24 cellular contexts compared by ENCODE assay signal in genomic region chr2:8889978-8890377, GRCh38. TPM values are rescaled to one million over a fixed set of nuclear protein-coding genes. Genes with fewer than 3 reads are reported as not detected.
DNase-seq lines count a peak whose midpoint lies in the region; FAIRE-seq and TF ChIP-seq lines count a peak whose summit lies in the region.
"Had no signal": no experiment of that assay in that cellular context is flagged by ENCODE, and none has a peak within 500 bp of the region (broad histone marks: within the 10 kb centered on the region; RNA-seq: fewer than 3 reads in every experiment).

No MANE protein-coding gene starts in this region.

- no peak overlapping the region for H2BK5ac ChIP-seq in mesenchymal stem cell (ENCODE audit: low read depth, low read length, poor library complexity, severe bottlenecking)

- no peak overlapping the region for H3K4me2 ChIP-seq in mesenchymal stem cell (ENCODE audit: low read length, poor library complexity, severe bottlenecking)
- H3K4me2 ChIP-seq: KMS-11 had no signal

- no peak overlapping the region for H2AK5ac ChIP-seq in mesenchymal stem cell (ENCODE audit: low read length, severe bottlenecking)

- H2BK15ac ChIP-seq in mesenchymal stem cell (ENCODE audit: low read depth, poor library complexity, severe bottlenecking), result no peak overlapping the region

- DNase-seq in EH (ENCODE audit: low read depth), result peak; percentile 14
- peak; percentile 35 for DNase-seq in NCI-H2029 (lab: John Stamatoyannopoulos, UW)
- peak; percentile 13 for DNase-seq in bronchial epithelial cell (ENCODE audit: low read depth)
- peak; percentile 16 for DNase-seq in mesenchymal stem cell
- no peak for DNase-seq in mesenteric fat pad (ENCODE audit: low spot score)
- no peak for DNase-seq in SHP77 treated with DMSO at 0.1 percent for 48 hours (lab: John Stamatoyannopoulos, UW)
- DNase-seq in stimulated activated CD4-positive, alpha-beta T cell treated with anti-CD3 and anti-CD28 coated beads, Interleukin-4, amount 100 ng/mL, for 4 hours, result no peak
- no peak for DNase-seq in NCI-H345 treated with DMSO at 0.1 percent for 48 hours (lab: John Stamatoyannopoulos, UW; ENCODE audit: unreplicated experiment)
- DNase-seq: activated CD4-positive, alpha-beta memory T cell treated with anti-CD3 and anti-CD28 coated beads, Interleukin-2, amount 10 ng/mL, durations not matched to agents 7 days and 5 days; activated CD4-positive, CD25-positive, alpha-beta regulatory T cell treated with anti-CD3 and anti-CD28 coated beads, Interleukin-2, amount 50 U/mL, for 72 hours; activated T-cell treated with anti-CD3 and anti-CD28 coated beads for 4 hours; anterior cingulate cortex; central memory CD4-positive, alpha-beta T cell; DMS153; endodermal cell; NCI-H1436; ovary; stimulated activated naive CD8-positive, alpha-beta T cell treated with anti-CD3 and anti-CD28 coated beads, Interleukin-15, amount 100 ng/mL, for 72 hours; T-helper 1 cell; tibial artery had no signal

- H3K36me3 ChIP-seq in bronchial epithelial cell (ENCODE audit: control insufficient read depth, insufficient read depth, low read length), result peaks cover 12% of the 10 kb centered on the region
- H3K36me3 ChIP-seq in mesenchymal stem cell (ENCODE audit: control insufficient read depth in 1 of 2, insufficient read depth in 2 of 2, low read depth in 1 of 2, low read length in 2 of 2), result peaks cover 4 to 14% of the 10 kb centered on the region in 2 experiments
- H3K36me3 ChIP-seq: ovary had no signal

- TF ChIP-seq CTCF in bronchial epithelial cell (IDR thresholded peaks at IDR 0.05; ENCODE audit: insufficient read depth, low read length, severe bottlenecking), result no peak

- no peak overlapping the region for H3K9ac ChIP-seq in mesenchymal stem cell (ENCODE audit: low read length)
- H3K9ac ChIP-seq: BLaER1, KMS-11 had no signal

- H3K9me3 ChIP-seq in mesenchymal stem cell (ENCODE audit: control insufficient read depth, low read length), result no peaks in the 10 kb centered on the region
- H3K9me3 ChIP-seq: ovary, tibial artery had no signal

- 86% methylated on average over 7 of the region's 7 CpGs for WGBS in mesenchymal stem cell

- no peak overlapping the region for H2BK120ac ChIP-seq in mesenchymal stem cell (ENCODE audit: low read depth, low read length)

- no peak overlapping the region for H2BK12ac ChIP-seq in mesenchymal stem cell (ENCODE audit: low read length in 2 of 2)

- H2AFZ ChIP-seq in mesenchymal stem cell (ENCODE audit: low read depth, low read length), result no peak overlapping the region

- H3K23ac ChIP-seq in mesenchymal stem cell (ENCODE audit: low read length in 2 of 2), result no peak overlapping the region

- no peaks in the 10 kb centered on the region for H3K27me3 ChIP-seq in bronchial epithelial cell (ENCODE audit: control insufficient read depth, insufficient read depth, low read length)
- no peaks in the 10 kb centered on the region for H3K27me3 ChIP-seq in mesenchymal stem cell (ENCODE audit: control insufficient read depth in 1 of 2, insufficient read depth in 1 of 2, low read length in 2 of 2)
- H3K27me3 ChIP-seq: BLaER1, ovary, tibial artery had no signal

- H3K4me1 ChIP-seq in mesenchymal stem cell (ENCODE audit: control insufficient read depth, insufficient read depth, low read depth, low read length), result peaks cover 1% of the 10 kb centered on the region
- H3K4me1 ChIP-seq: tibial artery had no signal

- no peak overlapping the region for H3K18ac ChIP-seq in mesenchymal stem cell (ENCODE audit: low read depth in 1 of 2, low read length in 2 of 2)

- H3K4me3 ChIP-seq in bronchial epithelial cell (ENCODE audit: low read depth, low read length) (no peak overlapping the region), mesenchymal stem cell (ENCODE audit: insufficient read depth in 1 of 2, low read depth in 1 of 2, low read length in 2 of 2) (no peak overlapping the region)
- H3K4me3 ChIP-seq: BLaER1, ovary, skin epidermis, tibial artery had no signal

- H3K14ac ChIP-seq in mesenchymal stem cell (ENCODE audit: low read length in 2 of 2), result no peak overlapping the region

- no peak overlapping the region for H3K4ac ChIP-seq in mesenchymal stem cell (ENCODE audit: low read depth in 1 of 2, low read length in 2 of 2)

- no peak overlapping the region for H4K91ac ChIP-seq in mesenchymal stem cell (ENCODE audit: low read length)

- peaks cover 8% of the 10 kb centered on the region for H3K79me1 ChIP-seq in mesenchymal stem cell (replicated peaks; ENCODE audit: low read length, poor library complexity, severe bottlenecking)

- no peak for FAIRE-seq in bronchial epithelial cell (lab: Jason Lieb, UNC)
- FAIRE-seq: islet of Langerhans had no signal

- H4K8ac ChIP-seq in mesenchymal stem cell (ENCODE audit: low read length), result no peak overlapping the region

- no peak overlapping the region for H3K27ac ChIP-seq in mesenchymal stem cell (ENCODE audit: low read length, poor library complexity, severe bottlenecking)
- H3K27ac ChIP-seq: BLaER1, KMS-11, ovary, skin epidermis, tibial artery had no signal

RNA-seq across cellular contexts. Expression of gene KIDINS220, which starts 52.6 kb away (rescaled TPM):
- total RNA-seq in bronchial epithelial cell, result 45.3 and 58.2 TPM in 2 replicates
- polyA plus RNA-seq in mesenchymal stem cell (2013, experiment 1 of 2), result 24.5 TPM
- polyA plus RNA-seq in mesenchymal stem cell (2013, experiment 2 of 2), result 23.7 TPM
- 47.7 TPM for total RNA-seq in mesenteric fat pad

Comparison
In these comparisons a context has a peak if more than half of its experiments do, and no peak if none do; other contexts are left out.
1. DNase-seq: peak in EH (single experiment), NCI-H2029 (single experiment), bronchial epithelial cell (single experiment) and mesenchymal stem cell (single experiment); none in mesenteric fat pad (single experiment), SHP77 treated with DMSO at 0.1 percent for 48 hours (single experiment), stimulated activated CD4-positive, alpha-beta T cell treated with anti-CD3 and anti-CD28 coated beads, Interleukin-4, amount 100 ng/mL, for 4 hours (0 of 2) and NCI-H345 treated with DMSO at 0.1 percent for 48 hours (single experiment).